In genomic region chr5:150476568-150476967, GRCh38 we compare ENCODE assay signal across 9 cellular contexts. TPM values are rescaled to one million over a fixed set of nuclear protein-coding genes. Genes with fewer than 3 reads are reported as not detected.
DNase-seq lines count a peak whose midpoint lies in the region; ATAC-seq, FAIRE-seq and TF ChIP-seq lines count a peak whose summit lies in the region.
"Not testable (repeated sequence)": the region's sequence is repeated elsewhere in the genome, so short reads cannot be mapped to it uniquely, and the experiment has no call there.
"Had no signal": no experiment of that assay in that cellular context is flagged by ENCODE, and none has a peak within 500 bp of the region (broad histone marks: within the 10 kb centered on the region; RNA-seq: fewer than 3 reads in every experiment).

No MANE protein-coding gene starts in this region.

- H3K56ac ChIP-seq in H1 (replicated peaks; ENCODE audit: insufficient read length, low read depth, low read length) = not testable (repeated sequence)

- not testable (repeated sequence) for H3K23ac ChIP-seq in H1 (ENCODE audit: insufficient read length)

- H3K79me1 ChIP-seq in H1 (ENCODE audit: low read depth, low read length) = not testable (repeated sequence)

- not testable (repeated sequence) for H2BK12ac ChIP-seq in H1 (ENCODE audit: low read depth, low read length)

- POLR2A ChIA-PET in H1 (lab: Charles Lee; ENCODE audit: partially characterized antibody) = not testable (repeated sequence)

- H3K36me3 ChIP-seq in BLaER1; GM23338 (ENCODE audit: insufficient read depth); OCI-LY1 (ENCODE audit: insufficient read depth, low read length); astrocyte (ENCODE audit: insufficient read depth, low read length); H1 (ENCODE audit: control insufficient read depth in 2 of 4, insufficient read depth in 4 of 4, low read length in 3 of 4); osteoblast (ENCODE audit: insufficient read depth, low read length): not testable (repeated sequence)

- TF ChIP-seq RAD21 in H1 (IDR thresholded peaks at IDR 0.05 in 1 of 2, conservative IDR thresholded peaks at IDR 0.05 in 1 of 2; ENCODE audit: low read depth in 2 of 2, low read length in 2 of 2) = not testable (repeated sequence)

- CTCF ChIA-PET in H1 (lab: Charles Lee; ENCODE audit: partially characterized antibody) = not testable (repeated sequence)

- H3K4me2 ChIP-seq in BLaER1 (peak overlapping the region; percentile 28), OCI-LY1 (ENCODE audit: low read length) (peak overlapping the region; percentile 32; the same call in 1 of the 2 replicates)
- H3K4me2 ChIP-seq in GM23338; astrocyte (ENCODE audit: low read length); H1 (ENCODE audit: insufficient read depth in 1 of 2, low read depth in 2 of 2, low read length in 2 of 2); osteoblast (ENCODE audit: insufficient read depth, low read length): not testable (repeated sequence)

- not testable (repeated sequence) for H3K27ac ChIP-seq in BLaER1; GM23338 (ENCODE audit: low read depth); OCI-LY1 (ENCODE audit: low read depth, low read length, poor library complexity, severe bottlenecking); H1 (ENCODE audit: low read depth, low read length)
- H3K27ac ChIP-seq in astrocyte (ENCODE audit: low read depth, low read length) (peak overlapping the region; percentile 34), osteoblast (ENCODE audit: low read depth, low read length) (peak overlapping the region; percentile 24)

- peaks cover 23% of the 10 kb centered on the region for H3K4me1 ChIP-seq in BLaER1
- peaks cover 12% of the 10 kb centered on the region for H3K4me1 ChIP-seq in GM23338 (ENCODE audit: insufficient read depth)
- peaks cover 15% of the 10 kb centered on the region for H3K4me1 ChIP-seq in OCI-LY1 (ENCODE audit: insufficient read depth, low read length, severe bottlenecking)
- peaks cover 41% of the 10 kb centered on the region for H3K4me1 ChIP-seq in astrocyte (ENCODE audit: insufficient read depth, low read length)
- peaks cover 0 to 20% (median 5%) of the 10 kb centered on the region in 4 experiments; a peak in 6 of 7 replicates for H3K4me1 ChIP-seq in H1 (replicated peaks in 1 of 4; ENCODE audit: control insufficient read depth in 3 of 4, insufficient read depth in 4 of 4, low read length in 3 of 4)
- peaks cover 39% of the 10 kb centered on the region for H3K4me1 ChIP-seq in osteoblast (ENCODE audit: insufficient read depth, low read length)

- WGBS in H1 (ENCODE audit: extremely low coverage in 1 of 2, insufficient coverage in 1 of 2, insufficient read length in 1 of 2, insufficient replicate concordance in 2 of 2, low coverage in 1 of 2, low lambda C conversion rate in 2 of 2, missing lambda C conversion rate in 1 of 2), 2 experiments = 94% methylated on average over 6 of the region's 6 CpGs; no CpG with 5 or more reads in 1 of the 2 experiments

- H4K5ac ChIP-seq in H1 (ENCODE audit: insufficient read length, low read depth, low read length) = not testable (repeated sequence)

- not testable (repeated sequence) for H3K27me3 ChIP-seq in BLaER1; GM23338 (ENCODE audit: insufficient read depth); OCI-LY1 (ENCODE audit: insufficient read depth, low read length); astrocyte (ENCODE audit: insufficient read depth, low read length); H1 (replicated peaks in 1 of 4; ENCODE audit: control insufficient read depth in 3 of 4, extremely low read depth in 1 of 4, insufficient read depth in 3 of 4, low read length in 3 of 4); osteoblast (ENCODE audit: insufficient read depth, low read length)

- H2BK120ac ChIP-seq in H1 (replicated peaks; ENCODE audit: low read depth, low read length) = not testable (repeated sequence)

- not testable (repeated sequence) for H3K18ac ChIP-seq in H1 (ENCODE audit: extremely low read depth, low read length)

- peaks cover 12% of the 10 kb centered on the region for H3K27me3 Mint-ChIP-seq in GM23338 (ENCODE audit: insufficient read depth, low read depth, poor library complexity)
- H3K27me3 Mint-ChIP-seq in IgD-negative memory B cell; astrocyte (ENCODE audit: low read depth, unreplicated experiment); mesothelial cell of epicardium (ENCODE audit: low read depth): not testable (repeated sequence)

- H2AK5ac ChIP-seq in H1 (ENCODE audit: low read depth, low read length) = 0 out of 2 replicates have a peak overlapping the region, but pooled peaks have one; percentile 88

- not testable (repeated sequence) for TF ChIP-seq EP300 in H1 (IDR thresholded peaks at IDR 0.05; ENCODE audit: borderline replicate concordance in 1 of 2, low read depth in 2 of 2, low read length in 2 of 2)

- H3F3A ChIP-seq in GM23338 (replicated peaks; ENCODE audit: low read depth); OCI-LY1 (ENCODE audit: insufficient read depth, low read length): not testable (repeated sequence)

- H3K14ac ChIP-seq in H1 (ENCODE audit: insufficient read length) = not testable (repeated sequence)

- H3K4me3 ChIP-seq in BLaER1; GM23338; OCI-LY1 (ENCODE audit: low read depth, low read length, poor library complexity, severe bottlenecking); astrocyte (ENCODE audit: insufficient read depth, low read depth, low read length); H1 (ENCODE audit: extremely low read depth in 1 of 4, insufficient read depth in 2 of 4, low read depth in 3 of 4, low read length in 4 of 4); osteoblast (ENCODE audit: insufficient read depth, low read length): not testable (repeated sequence)

- not testable (repeated sequence) for TF ChIP-seq POLR2A in H1 (IDR thresholded peaks at IDR 0.05; ENCODE audit: control extremely low read depth in 1 of 2, low read depth in 2 of 2, low read length in 2 of 2)

- not testable (repeated sequence) for H3K4ac ChIP-seq in H1 (replicated peaks; ENCODE audit: insufficient read length, low read depth, low read length)

- H3K9ac ChIP-seq in BLaER1; OCI-LY1 (ENCODE audit: low read length); H1 (replicated peaks in 1 of 4; ENCODE audit: extremely low read depth in 1 of 4, low read depth in 3 of 4, low read length in 3 of 4): not testable (repeated sequence)
- peak overlapping the region; percentile 3 for H3K9ac ChIP-seq in astrocyte (ENCODE audit: low read length)

- not testable (repeated sequence) for H3K9me3 Mint-ChIP-seq in GM23338; IgD-negative memory B cell; astrocyte (ENCODE audit: unreplicated experiment); mesothelial cell of epicardium

- not testable (repeated sequence) for ATAC-seq in GM23338

- not testable (repeated sequence) for H3K79me2 ChIP-seq in GM23338 (replicated peaks; ENCODE audit: insufficient read depth); OCI-LY1 (ENCODE audit: insufficient read depth, low read length); astrocyte (ENCODE audit: insufficient read depth, low read length); H1 (ENCODE audit: control insufficient read depth in 1 of 2, insufficient read depth in 2 of 2, low read length in 2 of 2); osteoblast (ENCODE audit: insufficient read depth, low read length)

- H3K9me3 ChIP-seq in BLaER1; OCI-LY1 (ENCODE audit: low read length); astrocyte (ENCODE audit: insufficient read depth, low read depth, low read length); H1 (ENCODE audit: insufficient read depth in 2 of 2, low read depth in 1 of 2, low read length in 1 of 2); osteoblast (ENCODE audit: low read depth, low read length): not testable (repeated sequence)

- not testable (repeated sequence) for H3K27ac Mint-ChIP-seq in GM23338
- peak overlapping the region in 2 of 3 donors; percentile 28 to 48 for H3K27ac Mint-ChIP-seq in IgD-negative memory B cell
- H3K27ac Mint-ChIP-seq in astrocyte (ENCODE audit: unreplicated experiment) = peak overlapping the region; percentile 98
- peak overlapping the region; percentile 37 for H3K27ac Mint-ChIP-seq in mesothelial cell of epicardium

- not testable (repeated sequence) for H2BK20ac ChIP-seq in H1 (ENCODE audit: low read length)

- H4K8ac ChIP-seq in H1 (ENCODE audit: extremely low read depth, insufficient read depth, low read length) = not testable (repeated sequence)

- not testable (repeated sequence) for H4K20me1 ChIP-seq in BLaER1; GM23338 (replicated peaks; ENCODE audit: insufficient read depth); OCI-LY1 (ENCODE audit: insufficient read depth, low read length); astrocyte (ENCODE audit: insufficient read depth, low read length); H1 (replicated peaks in 1 of 2; ENCODE audit: control insufficient read depth in 1 of 2, insufficient read depth in 2 of 2, low read length in 2 of 2); osteoblast (ENCODE audit: insufficient read depth, low read length)

- not testable (repeated sequence) for DNase-seq in GM23338 (ENCODE audit: low spot score); astrocyte (ENCODE audit: low read depth); H1 (ENCODE audit: low read depth in 1 of 2, low spot score in 2 of 2); mesothelial cell of epicardium (ENCODE audit: low spot score in 2 of 2, unreplicated experiment in 2 of 2)
- peak; percentile 57 for DNase-seq in osteoblast (ENCODE audit: insufficient read length, low spot score, missing footprints)

- H3K4me1 Mint-ChIP-seq in GM23338 (peaks cover 29% of the 10 kb centered on the region), IgD-negative memory B cell (peaks cover 14 to 20% (median 20%) of the 10 kb centered on the region in 3 donors), astrocyte (ENCODE audit: low read depth, unreplicated experiment) (peaks cover 52% of the 10 kb centered on the region), mesothelial cell of epicardium (peaks cover 18% of the 10 kb centered on the region)

- not testable (repeated sequence) for H3K36me3 Mint-ChIP-seq in GM23338 (ENCODE audit: low read depth); IgD-negative memory B cell; astrocyte (ENCODE audit: low read depth, unreplicated experiment); mesothelial cell of epicardium

- not testable (repeated sequence) for H3K23me2 ChIP-seq in H1 (ENCODE audit: low read depth, low read length)

- not testable (repeated sequence) for H3K9me2 ChIP-seq in GM23338 (ENCODE audit: insufficient read depth); OCI-LY1 (ENCODE audit: low read depth, low read length)

- H4K91ac ChIP-seq in H1 (replicated peaks; ENCODE audit: insufficient read length, low read length) = peak overlapping the region; percentile 73

- H3K4me3 Mint-ChIP-seq in GM23338; astrocyte (ENCODE audit: unreplicated experiment); mesothelial cell of epicardium: not testable (repeated sequence)
- peak overlapping the region in 1 of 4 donors; percentile 1 for H3K4me3 Mint-ChIP-seq in IgD-negative memory B cell

- not testable (repeated sequence) for H2BK5ac ChIP-seq in H1 (ENCODE audit: low read depth, low read length)

- H2AFZ ChIP-seq in GM23338 (peak overlapping the region; percentile 59), osteoblast (ENCODE audit: low read length) (peak overlapping the region; percentile 25)
- H2AFZ ChIP-seq in OCI-LY1 (ENCODE audit: low read length); astrocyte (ENCODE audit: low read depth, low read length); H1 (ENCODE audit: low read length): not testable (repeated sequence)

- TF ChIP-seq CTCF in GM23338 (conservative IDR thresholded peaks at IDR 0.05; ENCODE audit: low read depth in 2 of 2); OCI-LY1 (IDR thresholded peaks at IDR 0.05; ENCODE audit: low read length); astrocyte (IDR thresholded peaks at IDR 0.05; ENCODE audit: insufficient read depth, low read depth, low read length); H1 (IDR thresholded peaks at IDR 0.05; ENCODE audit: control extremely low read depth in 1 of 3, insufficient read depth in 1 of 3, low read depth in 1 of 3, low read length in 3 of 3); mesothelial cell of epicardium (IDR thresholded peaks at IDR 0.05; ENCODE audit: unreplicated experiment); osteoblast (IDR thresholded peaks at IDR 0.05; ENCODE audit: extremely low read depth, low read depth, low read length): not testable (repeated sequence)

- not testable (repeated sequence) for H2BK15ac ChIP-seq in H1 (ENCODE audit: low read length)

- FAIRE-seq in astrocyte (lab: Jason Lieb, UNC); H1 (lab: Jason Lieb, UNC): not testable (repeated sequence)

RNA-seq across cellular contexts. Expression of gene RPS14, which starts 27.0 kb away (rescaled TPM):
- 1,443 and 1,506 TPM in 2 replicates for total RNA-seq in GM23338 (2014; rRNA removed; shearing (Covaris generic))
- polyA plus RNA-seq in GM23338 (2016; fragmentation: Nextera tagmentation; extraction: Ambion mirVana) = 2,790 and 2,911 TPM in 2 replicates
- polyA plus RNA-seq in IgD-negative memory B cell = 7,694 TPM
- total RNA-seq in astrocyte = 1,823 and 2,054 TPM in 2 replicates
- 2,548 and 2,599 TPM in 2 replicates for total RNA-seq in H1 (2021; fragmentation: NEBNext Ultra II Directional; extraction: Animal tissue kit (Norgen Biotek cat#: 25700))
- polyA plus RNA-seq in H1 (2011; rRNA removed) = 5,579 and 6,423 TPM in 2 replicates
- 6,153 TPM for polyA plus RNA-seq in H1 (2011; cell fraction: cytosol; rRNA removed)
- 2,076 TPM for polyA plus RNA-seq in H1 (2011; cell fraction: nucleus; rRNA removed)
- 3,315 to 4,827 TPM (median 4,072 TPM) in 4 replicates for polyA plus RNA-seq in H1 (2012, experiment 1 of 2)
- polyA plus RNA-seq in H1 (2012, experiment 2 of 2) = 7,349 TPM
- 3,849 TPM for polyA plus RNA-seq in H1 (2013, experiment 1 of 2)
- 4,074 TPM for polyA plus RNA-seq in H1 (2013, experiment 2 of 2)
- polyA minus RNA-seq in H1 (2011; rRNA and poly(A)+ RNA removed) = 913 and 940 TPM in 2 replicates
- 455 TPM for polyA minus RNA-seq in H1 (2011; cell fraction: cytosol; rRNA and poly(A)+ RNA removed)
- polyA minus RNA-seq in H1 (2011; cell fraction: nucleus; rRNA and poly(A)+ RNA removed) = 375 TPM
- 2,586 to 2,705 TPM (median 2,627 TPM) in 3 replicates for total RNA-seq in mesothelial cell of epicardium
- total RNA-seq in osteoblast = 1,720 and 2,211 TPM in 2 replicates

RNA-seq across cellular contexts. Expression of gene NDST1, which starts 31.4 kb away (rescaled TPM):
- total RNA-seq in GM23338 (2014; rRNA removed; shearing (Covaris generic)) = 76.6 and 85.0 TPM in 2 replicates
- polyA plus RNA-seq in GM23338 (2016; fragmentation: Nextera tagmentation; extraction: Ambion mirVana) (7.3 and 8.5 TPM in 2 replicates), IgD-negative memory B cell (3.1 TPM), H1 (2011; rRNA removed) (27.0 and 37.7 TPM in 2 replicates)
- total RNA-seq in astrocyte (293 and 321 TPM in 2 replicates), mesothelial cell of epicardium (129 to 132 TPM (median 132 TPM) in 3 replicates), osteoblast (89.9 and 104 TPM in 2 replicates)
- total RNA-seq in H1 (2021; fragmentation: NEBNext Ultra II Directional; extraction: Animal tissue kit (Norgen Biotek cat#: 25700)) = 70.1 and 72.0 TPM in 2 replicates
- polyA plus RNA-seq in H1 (2011; cell fraction: cytosol; rRNA removed) = 21.2 TPM
- 50.8 TPM for polyA plus RNA-seq in H1 (2011; cell fraction: nucleus; rRNA removed)
- 28.7 to 34.5 TPM (median 31.7 TPM) in 4 replicates for polyA plus RNA-seq in H1 (2012, experiment 1 of 2)
- polyA plus RNA-seq in H1 (2012, experiment 2 of 2) = 30.3 TPM
- 30.1 TPM for polyA plus RNA-seq in H1 (2013, experiment 1 of 2)
- 32.9 TPM for polyA plus RNA-seq in H1 (2013, experiment 2 of 2)
- polyA minus RNA-seq in H1 (2011; rRNA and poly(A)+ RNA removed) = 41.4 and 47.8 TPM in 2 replicates
- polyA minus RNA-seq in H1 (2011; cell fraction: cytosol; rRNA and poly(A)+ RNA removed) = 32.1 TPM
- 37.9 TPM for polyA minus RNA-seq in H1 (2011; cell fraction: nucleus; rRNA and poly(A)+ RNA removed)
- polyA plus RNA-seq: CD4-positive, CD25-positive, alpha-beta regulatory T cell had no signal
